ENCODE assay signal across 18 cellular contexts in the genomic region with DNA sequence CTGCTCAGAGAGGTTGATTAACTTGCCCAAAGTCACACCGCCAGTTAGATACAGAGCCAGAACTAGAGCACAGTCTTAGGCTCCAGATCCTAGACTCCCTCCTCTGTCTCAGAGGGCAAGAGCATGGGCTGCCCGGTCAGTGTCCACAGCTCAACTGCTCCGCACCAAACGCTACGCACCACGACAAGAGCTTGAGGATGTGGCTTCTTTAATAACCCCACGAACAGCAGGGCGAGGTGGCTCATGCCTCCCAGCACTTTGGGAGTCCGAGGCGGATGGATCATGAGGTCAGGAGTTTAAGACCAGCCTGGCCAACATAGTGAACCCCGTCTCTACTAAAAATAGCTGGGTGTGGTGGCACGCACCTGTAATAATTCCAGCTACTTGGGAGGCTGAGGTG. TPM values are rescaled to one million over a fixed set of nuclear protein-coding genes. Genes with fewer than 3 reads are reported as not detected.
DNase-seq lines count a peak whose midpoint lies in the region; ATAC-seq and TF ChIP-seq lines count a peak whose summit lies in the region.
"Had no signal": no experiment of that assay in that cellular context is flagged by ENCODE, and none has a peak within 500 bp of the region (broad histone marks: within the 10 kb centered on the region; RNA-seq: fewer than 3 reads in every experiment).

No MANE protein-coding gene starts in this region.

- ATAC-seq in GM18519 (IDR thresholded peaks at IDR 0.05; ENCODE audit: low FRiP score, unreplicated experiment): no peak

- peaks cover 38% of the 10 kb centered on the region for H3K27me3 Mint-ChIP-seq in osteocyte (ENCODE audit: unreplicated experiment)

- intact Hi-C loops in dorsolateral prefrontal cortex (cut with DNase I): no loop called here

- peaks cover 6% of the 10 kb centered on the region for H3K4me1 Mint-ChIP-seq in osteocyte (ENCODE audit: unreplicated experiment)
- H3K4me1 Mint-ChIP-seq: CD14-positive monocyte; CD4-positive, alpha-beta memory T cell; IgD-negative memory B cell had no signal

- in situ Hi-C loops in GM13977 (cut with MboI; ENCODE audit: low pct_unique_long_range_greater_than_20kb, low sequenced_read_pairs, unreplicated experiment): no loop called here

- peaks cover 0 to 12% (median 0%) of the 10 kb centered on the region in 45 donors for H3K27me3 ChIP-seq in dorsolateral prefrontal cortex
- H3K27me3 ChIP-seq: BLaER1 had no signal

- no peaks in the 10 kb centered on the region for H3K36me3 ChIP-seq in HEK293 (ENCODE audit: control insufficient read depth in 2 of 2, insufficient read depth in 1 of 2, low read length in 2 of 2)
- H3K36me3 ChIP-seq: BLaER1, HAP-1 had no signal

- POLR2A ChIA-PET in HEK293 (lab: Yijun Ruan, JAX): no interaction called here

- H3K36me3 Mint-ChIP-seq in osteocyte (ENCODE audit: unreplicated experiment): no peaks in the 10 kb centered on the region
- H3K36me3 Mint-ChIP-seq: CD14-positive monocyte; CD4-positive, alpha-beta memory T cell had no signal

- H3K27ac Mint-ChIP-seq in osteocyte (ENCODE audit: unreplicated experiment): no peak overlapping the region
- H3K27ac Mint-ChIP-seq: CD4-positive, alpha-beta memory T cell; IgD-negative memory B cell had no signal

- H3K9me3 ChIP-seq in HEK293 (ENCODE audit: control insufficient read depth, insufficient read depth, low read depth, low read length): no peaks in the 10 kb centered on the region
- H3K9me3 ChIP-seq: BLaER1, HAP-1 had no signal

- DNase-seq in dorsolateral prefrontal cortex (no peak), osteocyte (ENCODE audit: extremely low spot score, unreplicated experiment) (peak; percentile 68), T-helper 9 cell (no peak), GM13977 (ENCODE audit: low spot score) (no peak)
- no peak for DNase-seq in activated CD8-positive, alpha-beta memory T cell treated with anti-CD3 and anti-CD28 coated beads, Interleukin-2, amount 50 U/mL, for 48 hours
- DNase-seq: 8988T; CD4-positive, alpha-beta memory T cell; DMS153; DMS79; GDM1 had no signal

- CTCF ChIA-PET in HEK293 (lab: Yijun Ruan, JAX): interaction anchor here (0.8 kb wide), 1 partner anchor 9 kb away, joined by 3 read pairs; no protein-coding TSS in a partner anchor

- no peaks in the 10 kb centered on the region for H3K4me1 ChIP-seq in HEK293 (ENCODE audit: control insufficient read depth, insufficient read depth, low read length)
- H3K4me1 ChIP-seq: BLaER1, HAP-1 had no signal

- TF ChIP-seq CTCF in HEK293 (tag by site-specific recombination; IDR thresholded peaks at IDR 0.05) (no peak), dorsolateral prefrontal cortex (IDR thresholded peaks at IDR 0.05 in 54 of 56, conservative IDR thresholded peaks at IDR 0.05 in 2 of 56; ENCODE audit: low read depth in 1 of 56, partially characterized antibody in 56 of 56) (no peak), osteocyte (IDR thresholded peaks at IDR 0.05) (no peak), GM13977 (IDR thresholded peaks at IDR 0.05; ENCODE audit: extremely low read depth, insufficient read depth, missing control alignments) (no peak)

- H3K27ac ChIP-seq in HEK293 (ENCODE audit: extremely low read depth, low read depth, low read length) (no peak overlapping the region), dorsolateral prefrontal cortex (peak overlapping the region in 51 of 59 donors; percentile 11 to 100 (median 97))
- H3K27ac ChIP-seq: BLaER1 had no signal

- no peaks in the 10 kb centered on the region for H3K9me3 Mint-ChIP-seq in osteocyte (ENCODE audit: unreplicated experiment)
- H3K9me3 Mint-ChIP-seq: CD4-positive, alpha-beta memory T cell; IgD-negative memory B cell had no signal

- no peak overlapping the region for H3K4me3 ChIP-seq in HEK293 (ENCODE audit: low read depth, low read length)
- no peak overlapping the region for H3K4me3 ChIP-seq in dorsolateral prefrontal cortex
- H3K4me3 ChIP-seq: BLaER1, HAP-1 had no signal

- no peak overlapping the region for H3K4me3 Mint-ChIP-seq in osteocyte (ENCODE audit: unreplicated experiment)
- H3K4me3 Mint-ChIP-seq: CD14-positive monocyte; CD4-positive, alpha-beta memory T cell; IgD-negative memory B cell had no signal

TF ChIP-seq in HEK293, 187 proteins besides CTCF, POLR2A, EP300 and RAD21:
- TF ChIP-seq SP2 (tag by site-specific recombination; IDR thresholded peaks at IDR 0.05) (no peak), ZNF768 (tag by site-specific recombination; IDR thresholded peaks at IDR 0.05) (0 out of 2 replicates have a peak, but pooled peaks have one; percentile 30)

RNA-seq across cellular contexts. Expression of gene FA2H, which starts 21.4 kb away (rescaled TPM):
- total RNA-seq in dorsolateral prefrontal cortex (100 to 1,000 TPM in 11 of 120 experiments, 10 to 100 TPM in 106, 1 to 10 TPM in 3; 7.4 to 185 (median 44.7) TPM), osteocyte (not detected in 2 replicates)
- total RNA-seq: A673, Daoy had no signal

RNA-seq across cellular contexts. Expression of gene MLKL, which starts 52.5 kb away (rescaled TPM):
- total RNA-seq in dorsolateral prefrontal cortex (10 to 100 TPM in 13 of 120 experiments, 1 to 10 TPM in 107; 1.3 to 18.4 (median 4.9) TPM), osteocyte (0.50 and 1.3 TPM in 2 replicates)
